In the genomic region with DNA sequence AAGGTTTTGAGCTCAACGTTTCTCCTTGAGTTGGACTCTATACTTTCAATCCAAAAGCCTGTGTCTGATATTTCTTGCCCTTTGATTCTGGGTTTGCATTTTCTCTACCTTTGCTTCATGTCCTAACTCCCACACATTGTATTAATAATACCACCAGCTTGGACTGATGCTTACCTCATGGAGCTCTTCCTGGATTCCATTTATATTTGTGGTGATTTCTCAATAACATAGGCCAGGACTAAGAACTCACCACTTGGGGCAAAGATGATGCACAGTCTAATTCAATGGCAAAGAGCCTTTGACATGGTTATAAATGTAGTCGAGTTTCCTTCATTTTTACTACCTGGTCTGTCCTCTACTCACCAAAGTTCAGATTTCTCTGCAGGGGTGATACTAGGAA, we compare ENCODE assay signal across 19 cellular contexts.
"Had no signal": no experiment of that assay in that cellular context is flagged by ENCODE, and none has a peak within 500 bp of the region (broad histone marks: within the 10 kb centered on the region; RNA-seq: fewer than 3 reads in every experiment).

No MANE protein-coding gene starts in this region.

- H3K4me3 ChIP-seq: coronary artery, heart left ventricle, psoas muscle, suprapubic skin had no signal

- H3K9me3 ChIP-seq: psoas muscle, suprapubic skin had no signal

- FAIRE-seq: islet of Langerhans had no signal

- H3K4me1 ChIP-seq: foreskin keratinocyte, heart left ventricle, psoas muscle, suprapubic skin had no signal

- H3K36me3 ChIP-seq: heart left ventricle, suprapubic skin had no signal

- H3K27me3 ChIP-seq: foreskin keratinocyte, heart left ventricle, suprapubic skin had no signal

- DNase-seq: activated CD4-positive, alpha-beta T cell treated with anti-CD3 and anti-CD28 coated beads, Interleukin-2, amount 50 U/mL, for 48 hours; activated CD4-positive, CD25-positive, alpha-beta regulatory T cell treated with anti-CD3 and anti-CD28 coated beads, Interleukin-2, amount 50 U/mL, for 72 hours; activated effector memory CD4-positive, alpha-beta T cell treated with anti-CD3 and anti-CD28 coated beads, Interleukin-2, amount 50 U/mL, for 16 hours; activated T-cell treated with anti-CD3 and anti-CD28 coated beads, Interleukin-2, amount 50 U/mL, for 4 hours; anterior cingulate cortex; caudate nucleus; effector CD8-positive, alpha-beta T cell; heart left ventricle; mammary epithelial cell; psoas muscle; stimulated activated CD4-positive, alpha-beta T cell treated with anti-CD3 and anti-CD28 coated beads, Interleukin-2, amount 100 ng/mL, for 24 hours; stimulated activated naive CD4-positive, alpha-beta T cell treated with Interleukin-2 at 50 U/mL for 16 hours; T-helper 9 cell had no signal

- ATAC-seq: activated T-cell treated with anti-CD3 and anti-CD28 coated beads, Interleukin-2, amount 50 U/mL, for 4 hours; foreskin keratinocyte; heart left ventricle; natural killer cell treated with Interleukin-12 subunit alpha and Interleukin-12 subunit beta and Interleukin-15 and Interleukin-18, amount 100 ng/mL, for 72 hours; psoas muscle; sciatic nerve had no signal

- H3K27ac ChIP-seq: coronary artery, foreskin keratinocyte, heart left ventricle, psoas muscle, suprapubic skin had no signal
